Comparison of ENCODE assay signal across 1 cellular context in the genomic region with DNA sequence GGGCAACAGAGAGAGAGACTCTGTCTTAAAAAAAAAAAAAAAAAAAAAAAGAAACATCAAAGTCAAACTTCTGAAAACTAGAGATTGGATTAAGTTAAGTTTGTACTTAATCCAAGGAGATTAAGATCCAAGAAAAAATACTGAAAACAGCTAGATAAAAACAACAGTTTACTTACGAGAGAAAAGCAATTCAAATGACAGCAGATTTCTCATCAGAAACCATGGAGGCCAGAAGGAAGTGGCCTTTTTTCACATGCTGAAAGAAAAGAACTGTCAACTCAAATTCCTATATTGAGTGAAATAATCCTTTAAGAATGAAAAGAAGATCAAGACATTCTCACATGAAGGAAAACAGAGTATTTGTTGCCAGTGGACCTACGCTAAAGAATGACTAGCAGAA.
TF ChIP-seq lines count a peak whose summit lies in the region.

No MANE protein-coding gene starts in this region.

TF ChIP-seq in K562, 482 proteins besides CTCF, POLR2A, EP300 and RAD21:
- peak; percentile 80 for TF ChIP-seq CBX5 (IDR thresholded peaks at IDR 0.05; ENCODE audit: borderline replicate concordance, low read depth)
- TF ChIP-seq CBX3 (IDR thresholded peaks at IDR 0.05; ENCODE audit: borderline replicate concordance in 1 of 2, low read length in 2 of 2), result peak in 1 of 2 experiments; percentile 94; a peak in 2 of 3 replicates
- no peak for TF ChIP-seq RNF2 (IDR thresholded peaks at IDR 0.05)
- TF ChIP-seq TRIM28 (IDR thresholded peaks at IDR 0.05), result peak; percentile 88
- TF ChIP-seq, protein P1, sequence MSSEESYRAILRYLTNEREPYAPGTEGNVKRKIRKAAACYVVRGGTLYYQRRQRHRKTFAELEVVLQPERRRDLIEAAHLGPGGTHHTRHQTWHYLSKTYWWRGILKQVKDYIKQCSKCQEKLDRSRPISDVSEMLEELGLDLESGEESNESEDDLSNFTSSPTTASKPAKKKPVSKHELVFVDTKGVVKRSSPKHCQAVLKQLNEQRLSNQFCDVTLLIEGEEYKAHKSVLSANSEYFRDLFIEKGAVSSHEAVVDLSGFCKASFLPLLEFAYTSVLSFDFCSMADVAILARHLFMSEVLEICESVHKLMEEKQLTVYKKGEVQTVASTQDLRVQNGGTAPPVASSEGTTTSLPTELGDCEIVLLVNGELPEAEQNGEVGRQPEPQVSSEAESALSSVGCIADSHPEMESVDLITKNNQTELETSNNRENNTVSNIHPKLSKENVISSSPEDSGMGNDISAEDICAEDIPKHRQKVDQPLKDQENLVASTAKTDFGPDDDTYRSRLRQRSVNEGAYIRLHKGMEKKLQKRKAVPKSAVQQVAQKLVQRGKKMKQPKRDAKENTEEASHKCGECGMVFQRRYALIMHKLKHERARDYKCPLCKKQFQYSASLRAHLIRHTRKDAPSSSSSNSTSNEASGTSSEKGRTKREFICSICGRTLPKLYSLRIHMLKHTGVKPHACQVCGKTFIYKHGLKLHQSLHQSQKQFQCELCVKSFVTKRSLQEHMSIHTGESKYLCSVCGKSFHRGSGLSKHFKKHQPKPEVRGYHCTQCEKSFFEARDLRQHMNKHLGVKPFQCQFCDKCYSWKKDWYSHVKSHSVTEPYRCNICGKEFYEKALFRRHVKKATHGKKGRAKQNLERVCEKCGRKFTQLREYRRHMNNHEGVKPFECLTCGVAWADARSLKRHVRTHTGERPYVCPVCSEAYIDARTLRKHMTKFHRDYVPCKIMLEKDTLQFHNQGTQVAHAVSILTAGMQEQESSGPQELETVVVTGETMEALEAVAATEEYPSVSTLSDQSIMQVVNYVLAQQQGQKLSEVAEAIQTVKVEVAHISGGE (CRISPR knock-in tag; IDR thresholded peaks at IDR 0.05), result no peak
- 0 out of 4 replicates have a peak, but pooled peaks of 1 of the 2 experiments have one; percentile 28 for TF ChIP-seq ARNT (IDR thresholded peaks at IDR 0.05)
- TF ChIP-seq, protein P2, sequence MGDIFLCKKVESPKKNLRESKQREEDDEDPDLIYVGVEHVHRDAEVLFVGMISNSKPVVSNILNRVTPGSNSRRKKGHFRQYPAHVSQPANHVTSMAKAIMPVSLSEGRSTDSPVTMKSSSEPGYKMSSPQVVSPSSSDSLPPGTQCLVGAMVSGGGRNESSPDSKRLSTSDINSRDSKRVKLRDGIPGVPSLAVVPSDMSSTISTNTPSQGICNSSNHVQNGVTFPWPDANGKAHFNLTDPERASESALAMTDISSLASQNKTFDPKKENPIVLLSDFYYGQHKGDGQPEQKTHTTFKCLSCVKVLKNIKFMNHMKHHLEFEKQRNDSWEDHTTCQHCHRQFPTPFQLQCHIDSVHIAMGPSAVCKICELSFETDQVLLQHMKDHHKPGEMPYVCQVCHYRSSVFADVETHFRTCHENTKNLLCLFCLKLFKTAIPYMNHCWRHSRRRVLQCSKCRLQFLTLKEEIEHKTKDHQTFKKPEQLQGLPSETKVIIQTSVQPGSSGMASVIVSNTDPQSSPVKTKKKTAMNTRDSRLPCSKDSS (IDR thresholded peaks at IDR 0.05; ENCODE audit: low read depth, partially characterized antibody), result peak; percentile 89
- TF ChIP-seq EGR1 (conservative IDR thresholded peaks at IDR 0.05), result no peak
- TF ChIP-seq EWSR1 (IDR thresholded peaks at IDR 0.05; ENCODE audit: borderline replicate concordance, low read depth, partially characterized antibody), result no peak
- peak; percentile 75 to 82 for TF ChIP-seq TRIM24 (IDR thresholded peaks at IDR 0.05)
- no peak for TF ChIP-seq EP400 (IDR thresholded peaks at IDR 0.05)
- no peak for TF ChIP-seq STAG1 (CRISPR knock-in tag; IDR thresholded peaks at IDR 0.05; ENCODE audit: borderline replicate concordance)
- TF ChIP-seq STAT5B (CRISPR knock-in tag; IDR thresholded peaks at IDR 0.05), result no peak
TF ChIP-seq in K562: peak in this region for 6.
